In the genomic region with DNA sequence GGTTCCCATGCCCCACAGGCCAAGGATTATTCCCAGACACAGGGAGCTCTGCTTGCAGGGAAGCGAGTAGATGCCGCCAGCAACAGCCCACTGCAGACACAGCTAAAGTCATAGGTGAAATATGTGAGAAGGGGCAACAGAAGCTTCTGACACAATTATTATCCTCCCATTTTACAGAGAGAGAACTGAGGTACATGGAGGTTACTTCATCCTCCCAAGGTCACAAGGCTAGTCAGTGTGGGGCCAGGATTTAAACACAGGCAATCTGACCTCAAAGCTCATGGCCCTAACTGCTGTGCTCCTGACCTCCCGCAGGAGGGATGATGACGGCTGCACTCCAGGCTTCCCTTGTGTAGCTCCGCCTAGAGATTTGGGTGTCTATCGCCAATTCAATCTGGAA, we compare ENCODE assay signal across 22 cellular contexts.
"Had no signal": no experiment of that assay in that cellular context is flagged by ENCODE, and none has a peak within 500 bp of the region (broad histone marks: within the 10 kb centered on the region; RNA-seq: fewer than 3 reads in every experiment).

No MANE protein-coding gene starts in this region.

- H3K9me3 ChIP-seq: SK-N-SH had no signal

- H3K27ac ChIP-seq: KMS-11, RWPE1 had no signal

- H3K4me2 ChIP-seq: KMS-11, SK-N-SH had no signal

- H3K9ac ChIP-seq: KMS-11, SK-N-SH had no signal

- DNase-seq: Kasumi-1; MM.1S; NCI-H1092 treated with DMSO at 0.1 percent for 48 hours; NCI-H1436; NCI-H187; NCI-H2029; NCI-H2081 treated with DMSO at 0.1 percent for 48 hours; NCI-H2171; NCI-H226; NCI-H446; NCI-H510A; NCI-H524 treated with DMSO at 0.1 percent for 48 hours; NCI-H69; NCI-H774; NK-92 treated with Interleukin-12 subunit alpha and Interleukin-12 subunit beta, amount 100 ng/mL, for 24 hours; PC-3; SHP77; SK-N-SH; SW 1271 had no signal

- ATAC-seq: Panc1, PC-3 had no signal
